In genomic region chr7:41134242-41134872, GRCh38 we compare ENCODE assay signal across 1 cellular context.
A peak's percentile ranks its signal among the peaks of the same experiment; 100 is the strongest.
TF ChIP-seq lines count a peak whose summit lies in the region.

No MANE protein-coding gene starts in this region.

TF ChIP-seq in GM12878, 131 proteins besides CTCF, POLR2A, EP300 and RAD21 (continued from another document):
- TF ChIP-seq IKZF2 (IDR thresholded peaks at IDR 0.05) (peak; percentile 66 to 70; a peak in 2 of 4 replicates), IRF4 (IDR thresholded peaks at IDR 0.05; ENCODE audit: low read depth, low read length) (0 out of 2 replicates have a peak, but pooled peaks have one; percentile 28), TARDBP (IDR thresholded peaks at IDR 0.05; ENCODE audit: borderline replicate concordance) (no peak), HDGF (IDR thresholded peaks at IDR 0.05) (no peak), CEBPB (IDR thresholded peaks at IDR 0.05; ENCODE audit: borderline replicate concordance in 1 of 2, low read depth in 2 of 2, low read length in 2 of 2) (no peak), ZNF622 (IDR thresholded peaks at IDR 0.05) (no peak), KAT2A (conservative IDR thresholded peaks at IDR 0.05; ENCODE audit: control insufficient read depth, low read depth, low read length) (no peak), TAF1 (IDR thresholded peaks at IDR 0.05; ENCODE audit: borderline replicate concordance, low read depth, low read length) (no peak), WRNIP1 (IDR thresholded peaks at IDR 0.05; ENCODE audit: borderline replicate concordance, low read depth, low read length) (no peak), MYC (IDR thresholded peaks at IDR 0.05; ENCODE audit: insufficient read depth, insufficient read length, insufficient replicate concordance, low read length, severe bottlenecking) (no peak), SREBF1 (IDR thresholded peaks at IDR 0.05; ENCODE audit: low read length) (no peak), POLR2AphosphoS5 (IDR thresholded peaks at IDR 0.05; ENCODE audit: low read length) (no peak), ATF7 (IDR thresholded peaks at IDR 0.05; ENCODE audit: low read depth) (peak; percentile 48), POU2F2 (IDR thresholded peaks at IDR 0.05; ENCODE audit: borderline replicate concordance, low read depth, low read length) (peak; percentile 66; the same call in 1 of the 3 replicates), FOS (IDR thresholded peaks at IDR 0.05; ENCODE audit: borderline replicate concordance, extremely low read depth, insufficient read length) (no peak), RCOR1 (conservative IDR thresholded peaks at IDR 0.05; ENCODE audit: low read depth, low read length) (no peak), CHD4 (IDR thresholded peaks at IDR 0.05) (no peak), IKZF1 (conservative IDR thresholded peaks at IDR 0.05) (peak; percentile 67), ZBTB11 (CRISPR knock-in tag; IDR thresholded peaks at IDR 0.05) (no peak), JUND (IDR thresholded peaks at IDR 0.05; ENCODE audit: low read depth, low read length) (no peak), SREBF2 (IDR thresholded peaks at IDR 0.05; ENCODE audit: low read length) (no peak), E2F4 (IDR thresholded peaks at IDR 0.05; ENCODE audit: low read depth, low read length) (no peak), CUX1 (IDR thresholded peaks at IDR 0.05; ENCODE audit: insufficient replicate concordance, low read depth, low read length) (no peak), ETV6 (conservative IDR thresholded peaks at IDR 0.05 in 1 of 2, IDR thresholded peaks at IDR 0.05 in 1 of 2; ENCODE audit: borderline replicate concordance in 1 of 2, low read depth in 1 of 2) (peak in 1 of 2 experiments; percentile 71; a peak in 1 of 4 replicates), ZBED1 (IDR thresholded peaks at IDR 0.05; ENCODE audit: borderline replicate concordance) (peak; percentile 49; the same call in 1 of the 2 replicates), CREM (IDR thresholded peaks at IDR 0.05; ENCODE audit: low read depth) (peak; percentile 58; the same call in 1 of the 2 replicates), REST (IDR thresholded peaks at IDR 0.05; ENCODE audit: low read depth, low read length) (no peak), ZSCAN29 (IDR thresholded peaks at IDR 0.05) (no peak), SMC3 (IDR thresholded peaks at IDR 0.05; ENCODE audit: borderline replicate concordance, low read length) (0 out of 2 replicates have a peak, but pooled peaks have one; percentile 1), ZNF687 (IDR thresholded peaks at IDR 0.05) (no peak), NR2C1 (IDR thresholded peaks at IDR 0.05) (no peak), HDAC6 (IDR thresholded peaks at IDR 0.05; ENCODE audit: unreplicated experiment) (no peak), ATF2 (IDR thresholded peaks at IDR 0.05; ENCODE audit: low read length) (peak; percentile 43; the same call in 1 of the 2 replicates), SMAD5 (IDR thresholded peaks at IDR 0.05; ENCODE audit: low read depth) (no peak), ZZZ3 (IDR thresholded peaks at IDR 0.05; ENCODE audit: control insufficient read depth, insufficient read length, low read depth) (no peak), CREB1 (IDR thresholded peaks at IDR 0.05; ENCODE audit: low read depth) (peak; percentile 23; the same call in 1 of the 2 replicates), YY1 (IDR thresholded peaks at IDR 0.05; ENCODE audit: low read depth, low read length) (no peak), KDM1A (IDR thresholded peaks at IDR 0.05; ENCODE audit: borderline replicate concordance) (no peak), EGR1 (IDR thresholded peaks at IDR 0.05; ENCODE audit: borderline replicate concordance in 1 of 2, low read depth in 2 of 2, low read length in 2 of 2) (no peak)
TF ChIP-seq in GM12878: peak in this region for 36.
